Comparison of ENCODE assay signal across 27 cellular contexts in genomic region chr7:69833964-69834363, GRCh38.
"Had no signal": no experiment of that assay in that cellular context is flagged by ENCODE, and none has a peak within 500 bp of the region (broad histone marks: within the 10 kb centered on the region; RNA-seq: fewer than 3 reads in every experiment).

No MANE protein-coding gene starts in this region.

- ATAC-seq: body of pancreas; sciatic nerve; stimulated activated effector memory CD8-positive, alpha-beta T cell treated with anti-CD3 and anti-CD28 coated beads, Interleukin-12 subunit alpha, Interleukin-12 subunit beta, amount 100 ng/mL, for 72 hours had no signal

- H3K4me3 Mint-ChIP-seq: activated CD4-positive, alpha-beta memory T cell treated with anti-CD3 and anti-CD28 coated beads for 36 hours; activated CD4-positive, alpha-beta T cell treated with anti-CD3 and anti-CD28 coated beads, Interleukin-2, amount 10 ng/mL, durations not matched to agents 24 days and 14 days; activated naive CD4-positive, alpha-beta T cell treated with anti-CD3 and anti-CD28 coated beads for 36 hours; activated naive CD8-positive, alpha-beta T cell treated with anti-CD3 and anti-CD28 coated beads for 36 hours; activated T-helper 1 cell treated with anti-CD3 and anti-CD28 coated beads, Interleukin-12 subunit alpha, Interleukin-12 subunit beta, Interleukin-2, Interleukin-4 antibody, amounts not matched to agents 30 ng/mL and 10 ng/mL and 1 ng/mL, durations not matched to agents 14 hours and 24 hours and 36 hours; naive B cell; nephron progenitor cell; stimulated activated effector memory CD8-positive, alpha-beta T cell treated with anti-CD3 and anti-CD28 coated beads, Interleukin-12 subunit alpha, Interleukin-12 subunit beta, amount 100 ng/mL, for 72 hours; stimulated activated naive CD8-positive, alpha-beta T cell treated with anti-CD3 and anti-CD28 coated beads, Interleukin-15, Interleukin-2, amounts not matched to agents 100 ng/mL and 50 ng/mL, for 24 hours had no signal

- H3K36me3 Mint-ChIP-seq: activated CD4-positive, alpha-beta memory T cell treated with anti-CD3 and anti-CD28 coated beads for 36 hours; activated naive CD8-positive, alpha-beta T cell treated with anti-CD3 and anti-CD28 coated beads for 36 hours; stimulated activated effector memory CD8-positive, alpha-beta T cell treated with anti-CD3 and anti-CD28 coated beads, Interleukin-12 subunit alpha, Interleukin-12 subunit beta, amount 100 ng/mL, for 72 hours had no signal

- DNase-seq: activated CD4-positive, alpha-beta memory T cell treated with anti-CD3 and anti-CD28 coated beads for 36 hours; activated CD4-positive, alpha-beta T cell treated with anti-CD3 and anti-CD28 coated beads, Interleukin-2, amount 10 ng/mL, durations not matched to agents 24 days and 14 days; activated CD4-positive, CD25-positive, alpha-beta regulatory T cell treated with anti-CD3 and anti-CD28 coated beads, Interleukin-2, amount 50 U/mL, for 72 hours; activated CD8-positive, alpha-beta memory T cell treated with anti-CD3 and anti-CD28 coated beads, Interleukin-2, amount 50 U/mL, for 4 hours; activated effector memory CD4-positive, alpha-beta T cell treated with anti-CD3 and anti-CD28 coated beads, Interleukin-2, amount 50 U/mL, for 16 hours; activated naive CD4-positive, alpha-beta T cell treated with anti-CD3 and anti-CD28 coated beads for 36 hours; activated naive CD8-positive, alpha-beta T cell treated with anti-CD3 and anti-CD28 coated beads for 36 hours; activated T-cell treated with anti-CD3 and anti-CD28 coated beads, Interleukin-2, amount 50 U/mL, for 1 hour; adrenal gland; aorta; body of pancreas; cerebellar nuclear complex; colonic mucosa; effector CD8-positive, alpha-beta T cell; islet precursor cell; left ventricle myocardium inferior; naive B cell; nephron progenitor cell; ovary; stimulated activated CD4-positive, alpha-beta T cell treated with anti-CD3 and anti-CD28 coated beads, Interleukin-4, amount 100 ng/mL, for 24 hours; trophoblast cell; uterus had no signal

- H3K9me3 Mint-ChIP-seq: activated CD4-positive, alpha-beta memory T cell treated with anti-CD3 and anti-CD28 coated beads for 36 hours; activated CD4-positive, alpha-beta T cell treated with anti-CD3 and anti-CD28 coated beads, Interleukin-2, amount 10 ng/mL, durations not matched to agents 24 days and 14 days; activated naive CD4-positive, alpha-beta T cell treated with anti-CD3 and anti-CD28 coated beads for 36 hours; activated naive CD8-positive, alpha-beta T cell treated with anti-CD3 and anti-CD28 coated beads for 36 hours; activated T-helper 1 cell treated with anti-CD3 and anti-CD28 coated beads, Interleukin-12 subunit alpha, Interleukin-12 subunit beta, Interleukin-2, Interleukin-4 antibody, amounts not matched to agents 30 ng/mL and 10 ng/mL and 1 ng/mL, durations not matched to agents 14 hours and 24 hours and 36 hours; naive B cell; stimulated activated effector memory CD8-positive, alpha-beta T cell treated with anti-CD3 and anti-CD28 coated beads, Interleukin-12 subunit alpha, Interleukin-12 subunit beta, amount 100 ng/mL, for 72 hours; stimulated activated naive CD8-positive, alpha-beta T cell treated with anti-CD3 and anti-CD28 coated beads, Interleukin-15, Interleukin-2, amounts not matched to agents 100 ng/mL and 50 ng/mL, for 24 hours had no signal

- H3K27ac Mint-ChIP-seq: activated CD4-positive, alpha-beta memory T cell treated with anti-CD3 and anti-CD28 coated beads for 36 hours; activated CD4-positive, alpha-beta T cell treated with anti-CD3 and anti-CD28 coated beads, Interleukin-2, amount 10 ng/mL, durations not matched to agents 24 days and 14 days; activated naive CD4-positive, alpha-beta T cell treated with anti-CD3 and anti-CD28 coated beads for 36 hours; activated naive CD8-positive, alpha-beta T cell treated with anti-CD3 and anti-CD28 coated beads for 36 hours; activated T-helper 1 cell treated with anti-CD3 and anti-CD28 coated beads, Interleukin-12 subunit alpha, Interleukin-12 subunit beta, Interleukin-2, Interleukin-4 antibody, amounts not matched to agents 30 ng/mL and 10 ng/mL and 1 ng/mL, durations not matched to agents 14 hours and 24 hours and 36 hours; nephron progenitor cell; progenitor cell of endocrine pancreas; stimulated activated effector memory CD8-positive, alpha-beta T cell treated with anti-CD3 and anti-CD28 coated beads, Interleukin-12 subunit alpha, Interleukin-12 subunit beta, amount 100 ng/mL, for 72 hours; stimulated activated naive CD8-positive, alpha-beta T cell treated with anti-CD3 and anti-CD28 coated beads, Interleukin-15, Interleukin-2, amounts not matched to agents 100 ng/mL and 50 ng/mL, for 24 hours had no signal

- H3K4me1 Mint-ChIP-seq: activated CD4-positive, alpha-beta T cell treated with anti-CD3 and anti-CD28 coated beads, Interleukin-2, amount 10 ng/mL, durations not matched to agents 24 days and 14 days; activated naive CD8-positive, alpha-beta T cell treated with anti-CD3 and anti-CD28 coated beads for 36 hours; stimulated activated effector memory CD8-positive, alpha-beta T cell treated with anti-CD3 and anti-CD28 coated beads, Interleukin-12 subunit alpha, Interleukin-12 subunit beta, amount 100 ng/mL, for 72 hours had no signal

- H3K27me3 Mint-ChIP-seq: activated CD4-positive, alpha-beta memory T cell treated with anti-CD3 and anti-CD28 coated beads for 36 hours; activated CD4-positive, alpha-beta T cell treated with anti-CD3 and anti-CD28 coated beads, Interleukin-2, amount 10 ng/mL, durations not matched to agents 24 days and 14 days; naive B cell; progenitor cell of endocrine pancreas; stimulated activated naive CD8-positive, alpha-beta T cell treated with anti-CD3 and anti-CD28 coated beads, Interleukin-15, Interleukin-2, amounts not matched to agents 100 ng/mL and 50 ng/mL, for 24 hours had no signal
